In genomic region chr11:124127134-124127533, GRCh38 we compare ENCODE assay signal across 15 cellular contexts. TPM values are rescaled to one million over a fixed set of nuclear protein-coding genes. Genes with fewer than 3 reads are reported as not detected.
"Had no signal": no experiment of that assay in that cellular context is flagged by ENCODE, and none has a peak within 500 bp of the region (broad histone marks: within the 10 kb centered on the region; RNA-seq: fewer than 3 reads in every experiment).

No MANE protein-coding gene starts in this region.

RNA-seq across cellular contexts. Expression of gene OR10D3, which starts 56.0 kb away (rescaled TPM):
- total RNA-seq: stomach, subcutaneous adipose tissue, suprapubic skin, temporal lobe, thoracic aorta, thyroid gland, tibial nerve, transverse colon, upper lobe of left lung, upper lobe of right lung, ureter, urinary bladder, uterus, vagina had no signal
- polyA plus RNA-seq: stomach, thymus, urinary bladder had no signal
